In the genomic region with DNA sequence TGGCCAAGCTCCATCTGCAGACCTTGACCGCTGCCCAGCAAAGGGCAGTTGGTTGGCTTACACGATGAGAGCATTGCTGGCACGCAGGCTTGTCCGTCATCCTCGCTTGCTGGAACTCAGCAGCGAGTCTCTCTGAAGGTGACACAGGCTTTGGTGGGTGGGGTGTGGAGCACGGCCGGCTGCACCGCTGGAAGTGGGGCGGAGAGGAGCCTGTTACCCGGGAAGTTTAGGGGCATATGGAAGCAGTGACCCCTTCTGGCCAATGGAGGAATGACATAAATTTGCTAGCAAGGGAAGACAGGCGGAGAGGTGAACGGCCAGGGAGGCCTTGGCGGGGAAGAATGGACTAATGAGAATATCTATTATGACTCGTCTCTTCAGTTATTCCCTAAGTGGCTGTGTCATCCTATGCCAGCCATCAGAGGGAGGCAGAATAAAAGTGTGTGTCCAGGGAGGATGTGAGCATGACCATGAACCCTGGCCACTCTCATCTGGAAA, we compare ENCODE assay signal across 8 cellular contexts.
DNase-seq lines count a peak whose midpoint lies in the region; ATAC-seq and TF ChIP-seq lines count a peak whose summit lies in the region.

No MANE protein-coding gene starts in this region.

- ATAC-seq in HG03342 (IDR thresholded peaks at IDR 0.05; ENCODE audit: unreplicated experiment) (no peak), HG02623 (IDR thresholded peaks at IDR 0.05; ENCODE audit: unreplicated experiment) (no peak)

- H3K79me2 ChIP-seq in DOHH2 (ENCODE audit: control insufficient read depth, low read length), result no peaks in the 10 kb centered on the region

- peak overlapping the region; percentile 86; the same call in 1 of the 2 replicates for H3K4me2 ChIP-seq in DOHH2 (ENCODE audit: low read length)

- H3K4me3 ChIP-seq in DOHH2 (ENCODE audit: low read length), result peak overlapping the region; percentile 64

- TF ChIP-seq CTCF in DOHH2 (IDR thresholded peaks at IDR 0.05; ENCODE audit: low read depth, low read length, poor library complexity, severe bottlenecking), result peak; percentile 91

- no peaks in the 10 kb centered on the region for H3K36me3 ChIP-seq in DOHH2 (ENCODE audit: control insufficient read depth, low read length)

- peaks cover 5% of the 10 kb centered on the region for H3K27me3 ChIP-seq in DOHH2 (ENCODE audit: control insufficient read depth, low read length)

- no peaks in the 10 kb centered on the region for H3F3A ChIP-seq in DOHH2 (ENCODE audit: control insufficient read depth, insufficient read depth)

- DNase-seq in LoVo (ENCODE audit: low spot score) (peak; percentile 48), T-helper 2 cell (peak in 4 of 5 experiments; percentile 24 to 68 (median 34)), astrocyte of the hippocampus (ENCODE audit: low read depth, low spot score) (peak; percentile 80), iPS-NIHi11 (ENCODE audit: low spot score) (peak; percentile 91)
- DNase-seq in stimulated activated CD4-positive, alpha-beta T cell treated with anti-CD3 and anti-CD28 coated beads, Interleukin-1b, Interleukin-23, amount 100 ng/mL, for 24 hours (ENCODE audit: low read depth in 4 of 4, low spot score in 1 of 4), result peak; percentile 35 to 60 (median 48)

- H3K9me2 ChIP-seq in DOHH2 (replicated peaks; ENCODE audit: control insufficient read depth, low read length), result no peaks in the 10 kb centered on the region

- no peak overlapping the region for H3K27ac ChIP-seq in DOHH2 (ENCODE audit: low read depth, low read length)

- no peaks in the 10 kb centered on the region for H3K9me3 ChIP-seq in DOHH2 (ENCODE audit: control insufficient read depth, insufficient read depth, low read length)

- no peaks in the 10 kb centered on the region for H4K20me1 ChIP-seq in DOHH2 (ENCODE audit: control insufficient read depth, insufficient read depth, low read depth, low read length)

- H3K4me1 ChIP-seq in DOHH2 (ENCODE audit: control insufficient read depth, low read length), result peaks cover 24% of the 10 kb centered on the region

Comparison
In these comparisons a context has a peak if more than half of its experiments do, and no peak if none do; other contexts are left out.
1. DNase-seq: peak in every context shown above with its lines; median percentile 91 in iPS-NIHi11; 80 in astrocyte of the hippocampus; 48 in LoVo; 48 in stimulated activated CD4-positive, alpha-beta T cell treated with anti-CD3 and anti-CD28 coated beads, Interleukin-1b, Interleukin-23, amount 100 ng/mL, for 24 hours; 34 in T-helper 2 cell.